In the genomic region with DNA sequence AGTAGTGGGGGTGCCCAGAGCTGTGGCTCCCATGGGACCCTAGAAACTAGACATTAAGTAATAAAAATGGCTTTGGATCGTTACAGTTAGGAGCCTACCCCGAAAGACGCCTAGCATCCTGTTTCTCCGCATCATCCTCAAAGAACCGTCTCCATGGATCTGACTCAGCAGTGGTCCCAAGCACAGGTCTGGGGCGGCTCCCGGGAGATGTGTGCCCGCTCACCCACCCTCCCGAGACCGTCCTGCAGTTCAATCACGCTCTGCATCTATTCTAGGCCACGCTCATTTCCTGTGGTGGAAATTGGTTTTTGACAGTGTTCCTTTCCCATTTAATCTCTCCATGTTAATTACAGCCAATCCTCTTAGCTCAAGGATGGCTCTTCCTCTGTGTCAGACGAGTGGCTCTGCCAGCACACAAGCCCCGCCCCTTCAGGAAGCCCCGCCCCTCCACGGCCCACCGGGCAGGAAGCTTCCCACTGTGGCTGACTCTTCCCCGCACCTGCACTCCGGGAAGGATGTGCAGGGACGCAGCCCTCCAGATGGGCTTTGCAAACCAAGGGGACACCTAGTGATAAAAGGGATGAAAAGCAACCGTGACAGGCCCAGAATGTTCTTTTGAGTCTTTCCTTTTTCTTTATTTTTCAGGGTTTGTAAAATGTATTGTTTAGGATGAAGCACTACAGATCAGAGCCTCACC, we compare ENCODE assay signal across 9 cellular contexts. TPM values are rescaled to one million over a fixed set of nuclear protein-coding genes. Genes with fewer than 3 reads are reported as not detected.
DNase-seq lines count a peak whose midpoint lies in the region; ATAC-seq lines count a peak whose summit lies in the region.
"Had no signal": no experiment of that assay in that cellular context is flagged by ENCODE, and none has a peak within 500 bp of the region (broad histone marks: within the 10 kb centered on the region; RNA-seq: fewer than 3 reads in every experiment).

No MANE protein-coding gene starts in this region.

- H3K27me3 Mint-ChIP-seq in CD4-positive, CD25-positive, alpha-beta regulatory T cell: no peaks in the 10 kb centered on the region

- H3K9me3 ChIP-seq in CD4-positive, CD25-positive, alpha-beta regulatory T cell (ENCODE audit: control insufficient read depth in 2 of 2, low read length in 2 of 2): no peaks in the 10 kb centered on the region

- H3K4me1 Mint-ChIP-seq in CD4-positive, CD25-positive, alpha-beta regulatory T cell: peaks cover 0 to 5% (median 1%) of the 10 kb centered on the region in 4 donors

- no peak overlapping the region for H3K27ac Mint-ChIP-seq in CD4-positive, CD25-positive, alpha-beta regulatory T cell

- no peaks in the 10 kb centered on the region for H3K36me3 Mint-ChIP-seq in CD4-positive, CD25-positive, alpha-beta regulatory T cell

- DNase-seq in CD4-positive, CD25-positive, alpha-beta regulatory T cell: peak in 2 of 3 donors; percentile 16 to 49
- DNase-seq in NOMO-1 treated with dmso at 0.1 percent for 144 hours (lab: John Stamatoyannopoulos, UW; ENCODE audit: unreplicated experiment): peak; percentile 28
- peak; percentile 45 for DNase-seq in activated T-helper 1 cell treated with Interleukin-2 at 50 U/mL for 16 hours (ENCODE audit: low read depth)
- peak; percentile 70 for DNase-seq in germinal center (ENCODE audit: low spot score)
- peak; percentile 66 for DNase-seq in putamen (ENCODE audit: low spot score)

- H3K27me3 ChIP-seq in CD4-positive, CD25-positive, alpha-beta regulatory T cell (ENCODE audit: control insufficient read depth, insufficient read depth, low read length): peaks cover 2% of the 10 kb centered on the region

- H3K4me3 ChIP-seq in CD4-positive, CD25-positive, alpha-beta regulatory T cell (ENCODE audit: low read depth, low read length): peak overlapping the region; percentile 33

- H3K36me3 ChIP-seq in CD4-positive, CD25-positive, alpha-beta regulatory T cell (ENCODE audit: control insufficient read depth, insufficient read depth, low read length): no peaks in the 10 kb centered on the region

- H3K9me3 Mint-ChIP-seq in CD4-positive, CD25-positive, alpha-beta regulatory T cell: no peaks in the 10 kb centered on the region

- no peak overlapping the region for H3K4me3 Mint-ChIP-seq in CD4-positive, CD25-positive, alpha-beta regulatory T cell

- ATAC-seq in CD4-positive, CD25-positive, alpha-beta regulatory T cell (ENCODE audit: low read depth in 2 of 2): peak; percentile 22 to 54
- ATAC-seq in GM19395 (IDR thresholded peaks at IDR 0.05; ENCODE audit: unreplicated experiment) (peak; percentile 70), HG03558 (IDR thresholded peaks at IDR 0.05; ENCODE audit: extremely low read depth, unreplicated experiment) (peak; percentile 75), HG02571 (IDR thresholded peaks at IDR 0.05; ENCODE audit: unreplicated experiment) (no peak)

- H3K4me1 ChIP-seq in CD4-positive, CD25-positive, alpha-beta regulatory T cell (ENCODE audit: control insufficient read depth, insufficient read depth, low read length, poor library complexity, severe bottlenecking): peaks cover 15% of the 10 kb centered on the region

- H3K27ac ChIP-seq in CD4-positive, CD25-positive, alpha-beta regulatory T cell (ENCODE audit: insufficient read depth, low read length, poor library complexity, severe bottlenecking): no peak overlapping the region

RNA-seq across cellular contexts. Expression of a gene that starts 34.5 kb away (rescaled TPM):
- total RNA-seq in CD4-positive, CD25-positive, alpha-beta regulatory T cell: not detected
- polyA plus RNA-seq in CD4-positive, CD25-positive, alpha-beta regulatory T cell: not detected
- total RNA-seq: T-helper 2 cell treated with Interferon-gamma antibody and Interleukin-4, amounts not matched to agents 100 ng/mL and 5 ng/mL, for 36 hours had no signal
